21 cellular contexts compared by ENCODE assay signal in the genomic region with DNA sequence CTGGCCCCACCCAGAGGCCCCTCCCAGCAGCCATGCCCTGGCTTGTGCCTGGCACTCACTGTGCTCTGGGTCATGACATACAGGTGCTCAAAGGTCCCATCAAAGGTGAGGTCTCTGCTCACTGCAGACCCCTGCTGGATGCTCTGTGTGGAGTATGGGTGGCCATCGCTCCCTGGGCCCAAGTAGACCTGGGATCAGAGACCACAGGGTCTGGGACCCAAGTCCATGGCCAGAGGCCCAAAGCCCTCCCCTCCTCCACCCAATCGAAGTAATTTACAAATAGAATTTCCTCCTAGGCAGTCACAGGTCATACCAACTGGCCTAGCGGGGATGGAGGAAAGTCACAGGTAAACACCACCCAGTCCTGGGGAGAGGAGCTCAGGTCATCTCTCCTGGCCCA. TPM values are rescaled to one million over a fixed set of nuclear protein-coding genes. Genes with fewer than 3 reads are reported as not detected.
DNase-seq lines count a peak whose midpoint lies in the region; ATAC-seq, FAIRE-seq and TF ChIP-seq lines count a peak whose summit lies in the region.
"Had no signal": no experiment of that assay in that cellular context is flagged by ENCODE, and none has a peak within 500 bp of the region (broad histone marks: within the 10 kb centered on the region; RNA-seq: fewer than 3 reads in every experiment).

No MANE protein-coding gene starts in this region.

- whole genome bisulfite sequencing in HepG2 (ENCODE audit: low lambda C conversion rate): 81% methylated on average over 3 of the region's 3 CpGs

- H3K36me3 Mint-ChIP-seq in activated CD8-positive, alpha-beta T cell treated with anti-CD3 and anti-CD28 coated beads, Interleukin-2, amount 10 ng/mL, durations not matched to agents 7 days and 5 days (ENCODE audit: low read depth): no peaks in the 10 kb centered on the region

- H4K20me1 ChIP-seq in DOHH2 (ENCODE audit: control insufficient read depth, insufficient read depth, low read depth, low read length) (no peaks in the 10 kb centered on the region), HepG2 (ENCODE audit: insufficient read depth, low read length) (peaks cover 71% of the 10 kb centered on the region)

- TF ChIP-seq RAD21 in HepG2 (CRISPR knock-in tag; IDR thresholded peaks at IDR 0.05): 0 out of 2 replicates have a peak, but pooled peaks have one; percentile 26

- peaks cover 4% of the 10 kb centered on the region for H3K4me1 Mint-ChIP-seq in activated CD8-positive, alpha-beta T cell treated with anti-CD3 and anti-CD28 coated beads, Interleukin-2, amount 10 ng/mL, durations not matched to agents 7 days and 5 days (ENCODE audit: low read depth)

- H3K4me3 ChIP-seq in DOHH2 (ENCODE audit: low read length) (no peak overlapping the region), HEK293 (ENCODE audit: low read depth, low read length) (no peak overlapping the region), HepG2 (replicated peaks in 1 of 3; ENCODE audit: insufficient read depth in 1 of 3, low read depth in 2 of 3, low read length in 3 of 3) (no peak overlapping the region)
- H3K4me3 ChIP-seq: heart right ventricle, neural progenitor cell had no signal

- no peaks in the 10 kb centered on the region for H3K79me2 ChIP-seq in DOHH2 (ENCODE audit: control insufficient read depth, low read length)
- H3K79me2 ChIP-seq in HepG2 (ENCODE audit: insufficient read depth, low read length): peaks cover 58% of the 10 kb centered on the region

- POLR2A ChIA-PET in HEK293 (lab: Yijun Ruan, JAX) (interaction anchor here (1.5 kb wide), 1 partner anchor 51 kb away, joined by 3 read pairs; no protein-coding TSS in a partner anchor), HepG2 (lab: Yijun Ruan, JAX) (interaction anchor here (1.4 to 11.1 kb wide), 5 partner anchors 8 to 21 kb away, joined by 5 to 130 read pairs (median 10); partner anchors contain the start of genes CCDC51, PLXNB1 and TMA7)
- POLR2A ChIA-PET in activated CD8-positive, alpha-beta T cell treated with anti-CD3 and anti-CD28 coated beads, Interleukin-2, amount 10 ng/mL, durations not matched to agents 7 days and 5 days (lab: Charles Lee): no interaction called here

- CTCF ChIA-PET in HEK293 (lab: Yijun Ruan, JAX) (interaction anchor here (0.7 to 3.3 kb wide), 3 partner anchors 14 to 1007 kb away, joined by 3 to 17 read pairs (median 10); partner anchors contain the start of gene NICN1), HepG2 (lab: Yijun Ruan, JAX; ENCODE audit: low intra/inter-chr PET ratio, low total read pairs) (interaction anchor here (2.0 kb wide), 1 partner anchor 14 kb away, joined by 16 read pairs; no protein-coding TSS in a partner anchor)
- CTCF ChIA-PET in activated CD8-positive, alpha-beta T cell treated with anti-CD3 and anti-CD28 coated beads, Interleukin-2, amount 10 ng/mL, durations not matched to agents 7 days and 5 days (lab: Charles Lee): interaction anchor here (1.0 to 6.0 kb wide), 2 partner anchors 14 to 22 kb away, joined by 7 to 59 read pairs; no protein-coding TSS in a partner anchor

- H3K27ac ChIP-seq in DOHH2 (ENCODE audit: low read depth, low read length) (no peak overlapping the region), HEK293 (ENCODE audit: extremely low read depth, low read depth, low read length) (no peak overlapping the region), HepG2 (ENCODE audit: extremely low read length, insufficient read depth, low read length) (no peak overlapping the region)
- H3K27ac ChIP-seq: heart right ventricle, neural progenitor cell had no signal

- H3K36me3 ChIP-seq in DOHH2 (ENCODE audit: control insufficient read depth, low read length) (no peaks in the 10 kb centered on the region), HEK293 (ENCODE audit: control insufficient read depth in 2 of 2, insufficient read depth in 1 of 2, low read length in 2 of 2) (no peaks in the 10 kb centered on the region), HepG2 (replicated peaks in 1 of 2; ENCODE audit: control insufficient read depth in 1 of 2, insufficient read depth in 2 of 2, low read length in 2 of 2) (peaks cover 58 to 83% of the 10 kb centered on the region in 2 experiments)
- H3K36me3 ChIP-seq: neural progenitor cell had no signal

- TF ChIP-seq EP300 in HepG2 (IDR thresholded peaks at IDR 0.05; ENCODE audit: low read depth in 2 of 2, low read length in 2 of 2) (no peak), HepG2 (CRISPR knock-in tag; IDR thresholded peaks at IDR 0.05; ENCODE audit: borderline replicate concordance) (no peak)

- H2AFZ ChIP-seq in HepG2 (ENCODE audit: low read length): no peak overlapping the region
- H2AFZ ChIP-seq: neural progenitor cell had no signal

- peaks cover 5% of the 10 kb centered on the region for H3K27me3 Mint-ChIP-seq in activated CD8-positive, alpha-beta T cell treated with anti-CD3 and anti-CD28 coated beads, Interleukin-2, amount 10 ng/mL, durations not matched to agents 7 days and 5 days (ENCODE audit: low read depth)
- H3K27me3 Mint-ChIP-seq: T-helper 17 cell had no signal

- H3K9ac ChIP-seq in HepG2 (ENCODE audit: insufficient read depth, low read depth, low read length): no peak overlapping the region
- H3K9ac ChIP-seq: neural progenitor cell had no signal

- DNase-seq in activated CD8-positive, alpha-beta T cell treated with anti-CD3 and anti-CD28 coated beads, Interleukin-2, amount 10 ng/mL, durations not matched to agents 7 days and 5 days: no peak
- DNase-seq in HepG2 (ENCODE audit: low spot score) (no peak), dedifferentiated amniotic fluid mesenchymal stem cell (ENCODE audit: extremely low spot score) (no peak), NCI-H510A (lab: John Stamatoyannopoulos, UW) (no peak), NCI-H2196 (lab: John Stamatoyannopoulos, UW; ENCODE audit: unreplicated experiment) (no peak)
- DNase-seq: activated CD4-positive, alpha-beta T cell treated with anti-CD3 and anti-CD28 coated beads for 1 hour; activated gamma-delta T cell; aorta; dermis blood vessel endothelial cell; heart right ventricle; islet precursor cell; MV-4-11; NCI-H2081; retina; T-helper 17 cell had no signal

- no peak overlapping the region for H3K27ac Mint-ChIP-seq in activated CD8-positive, alpha-beta T cell treated with anti-CD3 and anti-CD28 coated beads, Interleukin-2, amount 10 ng/mL, durations not matched to agents 7 days and 5 days
- H3K27ac Mint-ChIP-seq: T-helper 17 cell had no signal

- no peak for FAIRE-seq in HepG2 (lab: Jason Lieb, UNC)

- peak; percentile 30 for ATAC-seq in activated CD8-positive, alpha-beta T cell treated with anti-CD3 and anti-CD28 coated beads, Interleukin-2, amount 10 ng/mL, durations not matched to agents 7 days and 5 days
- ATAC-seq in HepG2: peak; percentile 39
- no peak for ATAC-seq in HG03175 (IDR thresholded peaks at IDR 0.05; ENCODE audit: unreplicated experiment)
- ATAC-seq: heart right ventricle, T-helper 17 cell had no signal

- intact Hi-C loops in HepG2 (cut with micrococcal nuclease; ENCODE audit: unreplicated experiment): no loop called here

- no peak overlapping the region for H3K4me2 ChIP-seq in DOHH2 (ENCODE audit: low read length)
- H3K4me2 ChIP-seq in HepG2 (ENCODE audit: low read depth, low read length): no peak overlapping the region
- H3K4me2 ChIP-seq: neural progenitor cell had no signal

- no TSS peak for BruUV-seq in HepG2 (replicated peaks; lab: Mats Ljungman, UMichigan)

- peak in 1 of 2 experiments; percentile 29; a peak in 1 of 4 replicates for TF ChIP-seq POLR2A in HepG2 (IDR thresholded peaks at IDR 0.05; ENCODE audit: insufficient read depth in 1 of 2, low read depth in 2 of 2, low read length in 2 of 2)

- in situ Hi-C loops in HepG2 (cut with HindIII; ENCODE audit: extremely low pct_ligation_motif_present, low pct_unique_long_range_greater_than_20kb): no loop called here

- H3K27me3 ChIP-seq in DOHH2 (ENCODE audit: control insufficient read depth, low read length) (no peaks in the 10 kb centered on the region), HepG2 (ENCODE audit: control insufficient read depth in 1 of 2, insufficient read depth in 2 of 2, low read length in 2 of 2) (no peaks in the 10 kb centered on the region)
- H3K27me3 ChIP-seq: heart right ventricle, neural progenitor cell had no signal

- H3K9me3 ChIP-seq in DOHH2 (ENCODE audit: control insufficient read depth, insufficient read depth, low read length) (no peaks in the 10 kb centered on the region), HEK293 (ENCODE audit: control insufficient read depth, insufficient read depth, low read depth, low read length) (no peaks in the 10 kb centered on the region), HepG2 (ENCODE audit: low read length) (no peaks in the 10 kb centered on the region)
- H3K9me3 ChIP-seq: heart right ventricle had no signal

- H3K4me1 ChIP-seq in DOHH2 (ENCODE audit: control insufficient read depth, low read length): no peaks in the 10 kb centered on the region
- H3K4me1 ChIP-seq in HEK293 (ENCODE audit: control insufficient read depth, insufficient read depth, low read length): no peaks in the 10 kb centered on the region
- H3K4me1 ChIP-seq in HepG2 (ENCODE audit: insufficient read depth, low read length): peaks cover 54% of the 10 kb centered on the region

- no peaks in the 10 kb centered on the region for H3F3A ChIP-seq in DOHH2 (ENCODE audit: control insufficient read depth, insufficient read depth)

- H3K9me3 Mint-ChIP-seq in activated CD8-positive, alpha-beta T cell treated with anti-CD3 and anti-CD28 coated beads, Interleukin-2, amount 10 ng/mL, durations not matched to agents 7 days and 5 days (ENCODE audit: insufficient read depth): no peaks in the 10 kb centered on the region
- H3K9me3 Mint-ChIP-seq: neural progenitor cell had no signal

- TF ChIP-seq CTCF in DOHH2 (IDR thresholded peaks at IDR 0.05; ENCODE audit: low read depth, low read length, poor library complexity, severe bottlenecking) (peak; percentile 50), HEK293 (tag by site-specific recombination; IDR thresholded peaks at IDR 0.05) (0 out of 2 replicates have a peak, but pooled peaks have one; percentile 10), HepG2 (CRISPR knock-in tag; IDR thresholded peaks at IDR 0.05) (peak; percentile 61)

- H3K4me3 Mint-ChIP-seq in activated CD8-positive, alpha-beta T cell treated with anti-CD3 and anti-CD28 coated beads, Interleukin-2, amount 10 ng/mL, durations not matched to agents 7 days and 5 days: no peak overlapping the region
- H3K4me3 Mint-ChIP-seq: T-helper 17 cell had no signal

- H3K9me2 ChIP-seq in DOHH2 (replicated peaks; ENCODE audit: control insufficient read depth, low read length): no peaks in the 10 kb centered on the region

RNA-seq across cellular contexts. Expression of gene PLXNB1, which starts 7.6 kb away (rescaled TPM):
- total RNA-seq in activated CD8-positive, alpha-beta T cell treated with anti-CD3 and anti-CD28 coated beads, Interleukin-2, amount 10 ng/mL, durations not matched to agents 7 days and 5 days: 1 to 10 TPM in 1 of 2 experiments, under 1 TPM in 1; 0.76 to 1.7 TPM
- 25.4 and 86.0 TPM in 2 replicates for total RNA-seq in HepG2 (2016; rRNA removed; fragmentation: Illumina TruSeq; extraction: Trizol)
- total RNA-seq in HepG2 (2016; cell fraction: cytosol; rRNA removed; fragmentation: Illumina TruSeq; extraction: Trizol; ENCODE audit: low read depth): 33.1 and 33.9 TPM in 2 replicates
- total RNA-seq in HepG2 (2016; cell fraction: insoluble cytoplasmic fraction; rRNA removed; fragmentation: Illumina TruSeq; extraction: Trizol): 23.9 and 92.3 TPM in 2 replicates
- 30.7 and 31.8 TPM in 2 replicates for total RNA-seq in HepG2 (2016; cell fraction: membrane; rRNA removed; fragmentation: Illumina TruSeq; extraction: Trizol)
- total RNA-seq in HepG2 (2016; cell fraction: nucleus; rRNA removed; fragmentation: Illumina TruSeq; extraction: Trizol): 140 and 158 TPM in 2 replicates
- 143 and 179 TPM in 2 replicates for polyA plus RNA-seq in HepG2 (2011; rRNA removed)
- 71.5 and 83.2 TPM in 2 replicates for polyA plus RNA-seq in HepG2 (2011; cell fraction: cytosol; rRNA removed)
- polyA plus RNA-seq in HepG2 (2011; cell fraction: nucleus; rRNA removed): 1,144 and 1,345 TPM in 2 replicates
- polyA plus RNA-seq in HepG2 (2012): 140 and 149 TPM in 2 replicates
- 5.5 and 6.7 TPM in 2 replicates for polyA plus RNA-seq in HepG2 (2016; cell fraction: cytosol; fragmentation: Illumina TruSeq; extraction: Trizol; ENCODE audit: low read depth)
- polyA plus RNA-seq in HepG2 (2016; cell fraction: insoluble cytoplasmic fraction; fragmentation: Illumina TruSeq; extraction: Trizol; ENCODE audit: low read depth): 23.3 and 26.9 TPM in 2 replicates
- 12.8 and 12.9 TPM in 2 replicates for polyA plus RNA-seq in HepG2 (2016; cell fraction: membrane; fragmentation: Illumina TruSeq; extraction: Trizol; ENCODE audit: low read depth)
- 420 and 470 TPM in 2 replicates for polyA plus RNA-seq in HepG2 (2016; cell fraction: nucleus; fragmentation: Illumina TruSeq; extraction: Trizol; ENCODE audit: insufficient read depth, low read depth)
- 83.4 and 325 TPM in 2 replicates for polyA minus RNA-seq in HepG2 (2011; rRNA and poly(A)+ RNA removed; ENCODE audit: low replicate concordance)
- 54.4 and 79.5 TPM in 2 replicates for polyA minus RNA-seq in HepG2 (2011; cell fraction: cytosol; rRNA and poly(A)+ RNA removed)
- 295 and 329 TPM in 2 replicates for polyA minus RNA-seq in HepG2 (2011; cell fraction: nucleus; rRNA and poly(A)+ RNA removed)

RNA-seq across cellular contexts. Expression of gene CCDC51, which starts 17.6 kb away (rescaled TPM):
- 10 to 100 TPM; 16.3 to 16.5 TPM for total RNA-seq in activated CD8-positive, alpha-beta T cell treated with anti-CD3 and anti-CD28 coated beads, Interleukin-2, amount 10 ng/mL, durations not matched to agents 7 days and 5 days
- total RNA-seq in HepG2 (2016; rRNA removed; fragmentation: Illumina TruSeq; extraction: Trizol): 29.4 and 38.3 TPM in 2 replicates
- 7.6 and 8.2 TPM in 2 replicates for total RNA-seq in HepG2 (2016; cell fraction: cytosol; rRNA removed; fragmentation: Illumina TruSeq; extraction: Trizol; ENCODE audit: low read depth)
- total RNA-seq in HepG2 (2016; cell fraction: insoluble cytoplasmic fraction; rRNA removed; fragmentation: Illumina TruSeq; extraction: Trizol): 33.5 and 38.7 TPM in 2 replicates
- 12.2 and 12.5 TPM in 2 replicates for total RNA-seq in HepG2 (2016; cell fraction: membrane; rRNA removed; fragmentation: Illumina TruSeq; extraction: Trizol)
- 12.4 and 13.6 TPM in 2 replicates for total RNA-seq in HepG2 (2016; cell fraction: nucleus; rRNA removed; fragmentation: Illumina TruSeq; extraction: Trizol)
- 15.5 and 18.1 TPM in 2 replicates for polyA plus RNA-seq in HepG2 (2011; rRNA removed)
- 16.8 and 19.2 TPM in 2 replicates for polyA plus RNA-seq in HepG2 (2011; cell fraction: cytosol; rRNA removed)
- 6.5 and 8.5 TPM in 2 replicates for polyA plus RNA-seq in HepG2 (2011; cell fraction: nucleus; rRNA removed)
- 8.4 and 9.8 TPM in 2 replicates for polyA plus RNA-seq in HepG2 (2012)
- 3.9 and 4.9 TPM in 2 replicates for polyA plus RNA-seq in HepG2 (2016; cell fraction: cytosol; fragmentation: Illumina TruSeq; extraction: Trizol; ENCODE audit: low read depth)
- polyA plus RNA-seq in HepG2 (2016; cell fraction: insoluble cytoplasmic fraction; fragmentation: Illumina TruSeq; extraction: Trizol; ENCODE audit: low read depth): 29.3 and 29.9 TPM in 2 replicates
- polyA plus RNA-seq in HepG2 (2016; cell fraction: membrane; fragmentation: Illumina TruSeq; extraction: Trizol; ENCODE audit: low read depth): 8.0 TPM in 2 replicates
- polyA plus RNA-seq in HepG2 (2016; cell fraction: nucleus; fragmentation: Illumina TruSeq; extraction: Trizol; ENCODE audit: insufficient read depth, low read depth): 16.3 and 19.0 TPM in 2 replicates
- polyA minus RNA-seq in HepG2 (2011; rRNA and poly(A)+ RNA removed; ENCODE audit: low replicate concordance): 11.3 and 25.4 TPM in 2 replicates
- 4.5 and 4.7 TPM in 2 replicates for polyA minus RNA-seq in HepG2 (2011; cell fraction: cytosol; rRNA and poly(A)+ RNA removed)
- 3.0 and 3.3 TPM in 2 replicates for polyA minus RNA-seq in HepG2 (2011; cell fraction: nucleus; rRNA and poly(A)+ RNA removed)

RNA-seq across cellular contexts. Expression of gene TMA7, which starts 17.8 kb away (rescaled TPM):
- total RNA-seq in activated CD8-positive, alpha-beta T cell treated with anti-CD3 and anti-CD28 coated beads, Interleukin-2, amount 10 ng/mL, durations not matched to agents 7 days and 5 days: 100 to 1,000 TPM; 339 to 364 TPM
- total RNA-seq in HepG2 (2016; rRNA removed; fragmentation: Illumina TruSeq; extraction: Trizol): 486 and 510 TPM in 2 replicates
- 913 and 1,296 TPM in 2 replicates for total RNA-seq in HepG2 (2016; cell fraction: cytosol; rRNA removed; fragmentation: Illumina TruSeq; extraction: Trizol; ENCODE audit: low read depth)
- total RNA-seq in HepG2 (2016; cell fraction: insoluble cytoplasmic fraction; rRNA removed; fragmentation: Illumina TruSeq; extraction: Trizol): 511 and 522 TPM in 2 replicates
- 763 and 886 TPM in 2 replicates for total RNA-seq in HepG2 (2016; cell fraction: membrane; rRNA removed; fragmentation: Illumina TruSeq; extraction: Trizol)
- total RNA-seq in HepG2 (2016; cell fraction: nucleus; rRNA removed; fragmentation: Illumina TruSeq; extraction: Trizol): 177 and 187 TPM in 2 replicates
- polyA plus RNA-seq in HepG2 (2011; rRNA removed): 80.9 and 100 TPM in 2 replicates
- polyA plus RNA-seq in HepG2 (2011; cell fraction: cytosol; rRNA removed): 69.9 and 96.6 TPM in 2 replicates
- polyA plus RNA-seq in HepG2 (2011; cell fraction: nucleus; rRNA removed): 23.2 and 42.0 TPM in 2 replicates
- 194 and 244 TPM in 2 replicates for polyA plus RNA-seq in HepG2 (2012)
- 1,200 and 1,620 TPM in 2 replicates for polyA plus RNA-seq in HepG2 (2016; cell fraction: cytosol; fragmentation: Illumina TruSeq; extraction: Trizol; ENCODE audit: low read depth)
- 517 and 532 TPM in 2 replicates for polyA plus RNA-seq in HepG2 (2016; cell fraction: insoluble cytoplasmic fraction; fragmentation: Illumina TruSeq; extraction: Trizol; ENCODE audit: low read depth)
- polyA plus RNA-seq in HepG2 (2016; cell fraction: membrane; fragmentation: Illumina TruSeq; extraction: Trizol; ENCODE audit: low read depth): 742 and 956 TPM in 2 replicates
- polyA plus RNA-seq in HepG2 (2016; cell fraction: nucleus; fragmentation: Illumina TruSeq; extraction: Trizol; ENCODE audit: insufficient read depth, low read depth): 336 and 389 TPM in 2 replicates
- polyA minus RNA-seq in HepG2 (2011; rRNA and poly(A)+ RNA removed; ENCODE audit: low replicate concordance): 4.4 and 15.7 TPM in 2 replicates
- 18.7 and 23.2 TPM in 2 replicates for polyA minus RNA-seq in HepG2 (2011; cell fraction: cytosol; rRNA and poly(A)+ RNA removed)
- polyA minus RNA-seq in HepG2 (2011; cell fraction: nucleus; rRNA and poly(A)+ RNA removed): 18.4 and 25.9 TPM in 2 replicates

RNA-seq across cellular contexts. Expression of gene ATRIP, which starts 24.3 kb away (rescaled TPM):
- 10 to 100 TPM; 18.8 to 20.3 TPM for total RNA-seq in activated CD8-positive, alpha-beta T cell treated with anti-CD3 and anti-CD28 coated beads, Interleukin-2, amount 10 ng/mL, durations not matched to agents 7 days and 5 days
- total RNA-seq in HepG2 (2016; rRNA removed; fragmentation: Illumina TruSeq; extraction: Trizol): 11.4 and 12.5 TPM in 2 replicates
- 2.6 and 2.7 TPM in 2 replicates for total RNA-seq in HepG2 (2016; cell fraction: cytosol; rRNA removed; fragmentation: Illumina TruSeq; extraction: Trizol; ENCODE audit: low read depth)
- total RNA-seq in HepG2 (2016; cell fraction: insoluble cytoplasmic fraction; rRNA removed; fragmentation: Illumina TruSeq; extraction: Trizol): 9.5 and 10.4 TPM in 2 replicates
- 2.4 and 3.4 TPM in 2 replicates for total RNA-seq in HepG2 (2016; cell fraction: membrane; rRNA removed; fragmentation: Illumina TruSeq; extraction: Trizol)
- 7.4 and 11.0 TPM in 2 replicates for total RNA-seq in HepG2 (2016; cell fraction: nucleus; rRNA removed; fragmentation: Illumina TruSeq; extraction: Trizol)
- 5.1 and 5.3 TPM in 2 replicates for polyA plus RNA-seq in HepG2 (2011; rRNA removed)
- 3.7 and 4.7 TPM in 2 replicates for polyA plus RNA-seq in HepG2 (2011; cell fraction: cytosol; rRNA removed)
- 12.6 and 13.3 TPM in 2 replicates for polyA plus RNA-seq in HepG2 (2011; cell fraction: nucleus; rRNA removed)
- polyA plus RNA-seq in HepG2 (2012): 3.2 and 4.1 TPM in 2 replicates
- polyA plus RNA-seq in HepG2 (2016; cell fraction: cytosol; fragmentation: Illumina TruSeq; extraction: Trizol; ENCODE audit: low read depth): 0.97 and 1.0 TPM in 2 replicates
- polyA plus RNA-seq in HepG2 (2016; cell fraction: insoluble cytoplasmic fraction; fragmentation: Illumina TruSeq; extraction: Trizol; ENCODE audit: low read depth): 7.8 and 11.5 TPM in 2 replicates
- polyA plus RNA-seq in HepG2 (2016; cell fraction: membrane; fragmentation: Illumina TruSeq; extraction: Trizol; ENCODE audit: low read depth): 1.2 and 1.5 TPM in 2 replicates
- polyA plus RNA-seq in HepG2 (2016; cell fraction: nucleus; fragmentation: Illumina TruSeq; extraction: Trizol; ENCODE audit: insufficient read depth, low read depth): 14.7 and 21.6 TPM in 2 replicates
- polyA minus RNA-seq in HepG2 (2011; rRNA and poly(A)+ RNA removed; ENCODE audit: low replicate concordance): 11.5 and 35.8 TPM in 2 replicates
- polyA minus RNA-seq in HepG2 (2011; cell fraction: cytosol; rRNA and poly(A)+ RNA removed): 2.1 and 3.8 TPM in 2 replicates
- 5.2 and 9.8 TPM in 2 replicates for polyA minus RNA-seq in HepG2 (2011; cell fraction: nucleus; rRNA and poly(A)+ RNA removed)

RNA-seq across cellular contexts. Expression of gene FBXW12, which starts 50.3 kb away (rescaled TPM):
- not detected for total RNA-seq in activated CD8-positive, alpha-beta T cell treated with anti-CD3 and anti-CD28 coated beads, Interleukin-2, amount 10 ng/mL, durations not matched to agents 7 days and 5 days
- not detected in 2 replicates for total RNA-seq in HepG2 (2016; rRNA removed; fragmentation: Illumina TruSeq; extraction: Trizol)
- total RNA-seq in HepG2 (2016; cell fraction: cytosol; rRNA removed; fragmentation: Illumina TruSeq; extraction: Trizol; ENCODE audit: low read depth): not detected in 2 replicates
- total RNA-seq in HepG2 (2016; cell fraction: insoluble cytoplasmic fraction; rRNA removed; fragmentation: Illumina TruSeq; extraction: Trizol): not detected in 2 replicates
- not detected in 2 replicates for total RNA-seq in HepG2 (2016; cell fraction: membrane; rRNA removed; fragmentation: Illumina TruSeq; extraction: Trizol)
- total RNA-seq in HepG2 (2016; cell fraction: nucleus; rRNA removed; fragmentation: Illumina TruSeq; extraction: Trizol): not detected in 2 replicates
- polyA plus RNA-seq in HepG2 (2011; rRNA removed): not detected in 2 replicates
- polyA plus RNA-seq in HepG2 (2011; cell fraction: cytosol; rRNA removed): not detected in 2 replicates
- not detected in 2 replicates for polyA plus RNA-seq in HepG2 (2011; cell fraction: nucleus; rRNA removed)
- 0.25 and 0.48 TPM in 2 replicates for polyA plus RNA-seq in HepG2 (2012)
- polyA plus RNA-seq in HepG2 (2016; cell fraction: cytosol; fragmentation: Illumina TruSeq; extraction: Trizol; ENCODE audit: low read depth): not detected in 2 replicates
- not detected in 2 replicates for polyA plus RNA-seq in HepG2 (2016; cell fraction: insoluble cytoplasmic fraction; fragmentation: Illumina TruSeq; extraction: Trizol; ENCODE audit: low read depth)
- not detected in 2 replicates for polyA plus RNA-seq in HepG2 (2016; cell fraction: membrane; fragmentation: Illumina TruSeq; extraction: Trizol; ENCODE audit: low read depth)
- polyA plus RNA-seq in HepG2 (2016; cell fraction: nucleus; fragmentation: Illumina TruSeq; extraction: Trizol; ENCODE audit: insufficient read depth, low read depth): not detected in 2 replicates
- polyA minus RNA-seq in HepG2 (2011; rRNA and poly(A)+ RNA removed; ENCODE audit: low replicate concordance): not detected in 2 replicates
- polyA minus RNA-seq in HepG2 (2011; cell fraction: cytosol; rRNA and poly(A)+ RNA removed): not detected in 2 replicates
- not detected in 2 replicates for polyA minus RNA-seq in HepG2 (2011; cell fraction: nucleus; rRNA and poly(A)+ RNA removed)
- total RNA-seq: aorta, dermis blood vessel endothelial cell, mesenteric fat pad, RPMI7951, T-helper 17 cell had no signal
- polyA plus RNA-seq: aorta had no signal

Comparison
In these comparisons a context has a peak if more than half of its experiments do, and no peak if none do; other contexts are left out.
1. CTCF ChIP-seq: peak in every context shown above with its lines; median percentile 61 in HepG2; 50 in DOHH2; 10 in HEK293.
2. RNA of gene PLXNB1, which starts 7.6 kb away (total RNA-seq): 23.9 to 158 TPM in HepG2; 0.76 to 1.7 TPM in activated CD8-positive, alpha-beta T cell treated with anti-CD3 and anti-CD28 coated beads, Interleukin-2, amount 10 ng/mL, durations not matched to agents 7 days and 5 days; every median in the first group is over 4 times any median in the second.